In the genomic region with DNA sequence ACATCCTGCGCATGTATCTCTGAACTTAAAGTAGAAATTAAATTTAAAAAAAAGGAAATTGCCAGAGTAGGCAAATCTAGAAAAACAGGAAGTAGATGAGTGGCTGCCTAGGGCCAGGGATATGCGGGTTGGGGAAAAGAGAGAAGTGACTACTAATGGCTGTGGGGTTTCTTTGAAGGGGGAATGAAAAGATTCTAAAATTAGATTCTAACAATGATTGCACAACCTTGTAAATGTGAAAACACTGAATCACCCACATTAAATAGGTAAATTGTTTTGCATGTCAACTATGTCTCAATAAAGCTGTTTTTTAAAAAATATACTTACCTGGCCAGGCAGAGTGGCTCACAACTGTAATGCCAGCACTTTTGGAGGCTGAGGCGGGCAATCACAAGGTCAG, we compare ENCODE assay signal across 16 cellular contexts. TPM values are rescaled to one million over a fixed set of nuclear protein-coding genes. Genes with fewer than 3 reads are reported as not detected.
DNase-seq lines count a peak whose midpoint lies in the region; ATAC-seq and TF ChIP-seq lines count a peak whose summit lies in the region.
"Had no signal": no experiment of that assay in that cellular context is flagged by ENCODE, and none has a peak within 500 bp of the region (broad histone marks: within the 10 kb centered on the region; RNA-seq: fewer than 3 reads in every experiment).

No MANE protein-coding gene starts in this region.

- no peak overlapping the region for H4K8ac ChIP-seq in IMR-90 (ENCODE audit: low read depth in 2 of 2, low read length in 2 of 2)

- CTCF ChIA-PET in IMR-90 (lab: Yijun Ruan, JAX): no interaction called here
- CTCF ChIA-PET in T-cell (lab: Charles Lee): no interaction called here

- peak; percentile 48 to 50 for ATAC-seq in CD4-positive, CD25-positive, alpha-beta regulatory T cell (ENCODE audit: low read depth in 2 of 2)
- ATAC-seq in IMR-90 (ENCODE audit: low read depth) (no peak), T-cell (replicated peaks in 1 of 4) (peak; percentile 39 to 71 (median 60)), gastroesophageal sphincter (peak; percentile 31)
- ATAC-seq: HCT116 had no signal

- no peak overlapping the region for H2BK20ac ChIP-seq in IMR-90 (ENCODE audit: low read depth, low read length)

- DNase-seq in CD4-positive, CD25-positive, alpha-beta regulatory T cell: peak in 2 of 3 donors; percentile 8 to 46
- DNase-seq in IMR-90: no peak
- peak in 3 of 34 experiments; percentile 7 to 29 (median 9) for DNase-seq in T-cell
- DNase-seq in EL: no peak
- DNase-seq in DMS114 treated with DMSO at 0.1 percent for 48 hours (lab: John Stamatoyannopoulos, UW; ENCODE audit: unreplicated experiment): no peak
- no peak for DNase-seq in OCI-M2 (lab: John Stamatoyannopoulos, UW; ENCODE audit: unreplicated experiment)
- DNase-seq in GM23248: no peak
- DNase-seq: Caco-2; endodermal cell; stimulated activated CD4-positive, alpha-beta T cell treated with anti-CD3 and anti-CD28 coated beads, Interleukin-4, amount 100 ng/mL, for 4 hours had no signal

- in situ Hi-C loops in IMR-90 (cut with MboI; ENCODE audit: low sequenced_read_pairs) (no loop called here), GM23248 (cut with MboI) (no loop called here)

- H3K4me3 Mint-ChIP-seq in CD4-positive, CD25-positive, alpha-beta regulatory T cell: peak overlapping the region in 1 of 4 donors; percentile 9
- no peak overlapping the region for H3K4me3 Mint-ChIP-seq in T-cell
- H3K4me3 Mint-ChIP-seq: endodermal cell had no signal

- intact Hi-C loops in IMR-90 (cut with micrococcal nuclease): no loop called here

- H3K27ac ChIP-seq in CD4-positive, CD25-positive, alpha-beta regulatory T cell (ENCODE audit: insufficient read depth, low read length, poor library complexity, severe bottlenecking): no peak overlapping the region
- H3K27ac ChIP-seq in IMR-90 (ENCODE audit: insufficient read depth, low read length) (no peak overlapping the region), gastroesophageal sphincter (no peak overlapping the region), GM23248 (no peak overlapping the region)
- H3K27ac ChIP-seq: prostate gland had no signal

- H3K9ac ChIP-seq in IMR-90 (ENCODE audit: low read depth, low read length) (no peak overlapping the region), GM23248 (no peak overlapping the region)

- H3K14ac ChIP-seq in IMR-90 (replicated peaks; ENCODE audit: low read depth, low read length): no peak overlapping the region

- peaks cover 3% of the 10 kb centered on the region for H3K36me3 Mint-ChIP-seq in CD4-positive, CD25-positive, alpha-beta regulatory T cell
- H3K36me3 Mint-ChIP-seq in T-cell: no peaks in the 10 kb centered on the region

- H3K4me3 ChIP-seq in CD4-positive, CD25-positive, alpha-beta regulatory T cell (ENCODE audit: low read depth, low read length): no peak overlapping the region
- no peak overlapping the region for H3K4me3 ChIP-seq in IMR-90 (ENCODE audit: insufficient read depth, low read depth, low read length)
- no peak overlapping the region for H3K4me3 ChIP-seq in gastroesophageal sphincter
- H3K4me3 ChIP-seq in GM23248: no peak overlapping the region
- H3K4me3 ChIP-seq: prostate gland had no signal

- H3K23ac ChIP-seq in IMR-90 (ENCODE audit: low read depth, low read length): no peak overlapping the region

- H2BK5ac ChIP-seq in IMR-90 (ENCODE audit: low read depth, low read length, poor library complexity, severe bottlenecking): no peak overlapping the region

- H3F3A ChIP-seq in GM23248 (ENCODE audit: insufficient read depth): no peaks in the 10 kb centered on the region

- H3K27ac Mint-ChIP-seq in CD4-positive, CD25-positive, alpha-beta regulatory T cell: peak overlapping the region in 1 of 3 donors; percentile 83
- H3K27ac Mint-ChIP-seq in T-cell: peak overlapping the region; percentile 83 to 85
- H3K27ac Mint-ChIP-seq: endodermal cell had no signal

- no peak for TF ChIP-seq RAD21 in IMR-90 (IDR thresholded peaks at IDR 0.05; ENCODE audit: low read length)

- dilution Hi-C loops in IMR-90 (cut with HindIII; ENCODE audit: low sequenced_read_pairs, unreplicated experiment): no loop called here

- H3K79me1 ChIP-seq in IMR-90 (ENCODE audit: low read depth in 1 of 2, low read length in 2 of 2): no peaks in the 10 kb centered on the region

- no peaks in the 10 kb centered on the region for H3K9me3 ChIP-seq in CD4-positive, CD25-positive, alpha-beta regulatory T cell (ENCODE audit: control insufficient read depth in 2 of 2, low read length in 2 of 2)
- no peaks in the 10 kb centered on the region for H3K9me3 ChIP-seq in IMR-90 (ENCODE audit: control insufficient read depth, insufficient read depth, low read length)
- H3K9me3 ChIP-seq in gastroesophageal sphincter: no peaks in the 10 kb centered on the region
- H3K9me3 ChIP-seq in GM23248 (ENCODE audit: low read depth): no peaks in the 10 kb centered on the region
- H3K9me3 ChIP-seq: Caco-2, prostate gland had no signal

- BruUV-seq in IMR-90 (replicated peaks; lab: Mats Ljungman, UMichigan): no TSS peak

- H3K27me3 Mint-ChIP-seq in CD4-positive, CD25-positive, alpha-beta regulatory T cell: peaks cover 5% of the 10 kb centered on the region
- peaks cover 0 to 3% of the 10 kb centered on the region in 2 donors for H3K27me3 Mint-ChIP-seq in T-cell

- no peak overlapping the region for H2BK120ac ChIP-seq in IMR-90 (ENCODE audit: low read depth, low read length)

- no peak overlapping the region for H3K56ac ChIP-seq in IMR-90 (ENCODE audit: extremely low read depth, insufficient read depth, low read length)

- TF ChIP-seq POLR2A in IMR-90 (IDR thresholded peaks at IDR 0.05; ENCODE audit: low read depth, low read length) (no peak), gastroesophageal sphincter (IDR thresholded peaks at IDR 0.05) (no peak)

- no peak for TF ChIP-seq CTCF in IMR-90 (conservative IDR thresholded peaks at IDR 0.05; ENCODE audit: low read depth, low read length)
- TF ChIP-seq CTCF in gastroesophageal sphincter (IDR thresholded peaks at IDR 0.05): no peak

- H2AFZ ChIP-seq in IMR-90 (replicated peaks; ENCODE audit: low read length, poor library complexity) (no peak overlapping the region), GM23248 (no peak overlapping the region)

- H3K9me2 ChIP-seq in GM23248 (ENCODE audit: insufficient read depth): no peaks in the 10 kb centered on the region

- no peaks in the 10 kb centered on the region for H3K36me3 ChIP-seq in CD4-positive, CD25-positive, alpha-beta regulatory T cell (ENCODE audit: control insufficient read depth, insufficient read depth, low read length)
- no peaks in the 10 kb centered on the region for H3K36me3 ChIP-seq in IMR-90 (ENCODE audit: control insufficient read depth, insufficient read depth, low read length)
- no peaks in the 10 kb centered on the region for H3K36me3 ChIP-seq in gastroesophageal sphincter
- H3K36me3 ChIP-seq in GM23248 (ENCODE audit: low read depth): no peaks in the 10 kb centered on the region
- H3K36me3 ChIP-seq: prostate gland had no signal

- POLR2A ChIA-PET in IMR-90 (lab: Charles Lee; ENCODE audit: unreplicated experiment): no interaction called here
- POLR2A ChIA-PET in T-cell (lab: Charles Lee): no interaction called here

- no peak overlapping the region for H3K4me2 ChIP-seq in IMR-90 (ENCODE audit: low read depth, low read length)
- H3K4me2 ChIP-seq in GM23248 (ENCODE audit: unreplicated experiment): no peak overlapping the region

- H2AK9ac ChIP-seq in IMR-90 (replicated peaks; ENCODE audit: low read depth, low read length, poor library complexity): no peak overlapping the region

- no peaks in the 10 kb centered on the region for H3K9me1 ChIP-seq in IMR-90 (ENCODE audit: insufficient read depth, low read length)

- H2AK5ac ChIP-seq in IMR-90 (ENCODE audit: low read depth, low read length): no peak overlapping the region

- no peak overlapping the region for H3K18ac ChIP-seq in IMR-90 (ENCODE audit: low read depth, low read length)

- no peak overlapping the region for H2BK15ac ChIP-seq in IMR-90 (ENCODE audit: low read depth, low read length)

- no peak for TF ChIP-seq EP300 in gastroesophageal sphincter (IDR thresholded peaks at IDR 0.05)

- H4K91ac ChIP-seq in IMR-90 (ENCODE audit: insufficient read depth, low read depth, low read length): no peak overlapping the region

- peaks cover 7% of the 10 kb centered on the region for H3K4me1 ChIP-seq in CD4-positive, CD25-positive, alpha-beta regulatory T cell (ENCODE audit: control insufficient read depth, insufficient read depth, low read length, poor library complexity, severe bottlenecking)
- H3K4me1 ChIP-seq in IMR-90 (ENCODE audit: control insufficient read depth, insufficient read depth, low read length) (no peaks in the 10 kb centered on the region), gastroesophageal sphincter (no peaks in the 10 kb centered on the region), GM23248 (ENCODE audit: insufficient read depth) (no peaks in the 10 kb centered on the region)
- H3K4me1 ChIP-seq: Caco-2 had no signal

- WGBS in IMR-90 (ENCODE audit: extremely low coverage in 2 of 2, insufficient read length in 1 of 2), 2 experiments: no CpG with 5 or more reads among the region's 3 CpGs
- WGBS in gastroesophageal sphincter (ENCODE audit: low coverage in 1 of 2), 2 donors: 77 to 88% methylated on average over 2 to 3 of the region's 3 CpGs
- WGBS in GM23248 (ENCODE audit: low coverage in 1 of 2, low lambda C conversion rate in 2 of 2, missing lambda C conversion rate in 2 of 2), 2 experiments: 60 to 61% methylated on average over 3 of the region's 3 CpGs

- peaks cover 0 to 32% (median 15%) of the 10 kb centered on the region in 4 donors for H3K4me1 Mint-ChIP-seq in CD4-positive, CD25-positive, alpha-beta regulatory T cell
- peaks cover 36 to 45% (median 36%) of the 10 kb centered on the region in 3 donors for H3K4me1 Mint-ChIP-seq in T-cell

- no peak overlapping the region for H3K4ac ChIP-seq in IMR-90 (ENCODE audit: low read depth, low read length)

- H4K5ac ChIP-seq in IMR-90 (ENCODE audit: low read depth, low read length): no peak overlapping the region

- H3K79me2 ChIP-seq in GM23248 (ENCODE audit: insufficient read depth): no peaks in the 10 kb centered on the region

- H3K9me3 Mint-ChIP-seq in CD4-positive, CD25-positive, alpha-beta regulatory T cell: peaks cover 0 to 13% (median 2%) of the 10 kb centered on the region in 7 donors
- H3K9me3 Mint-ChIP-seq in T-cell: peaks cover 0 to 11% (median 9%) of the 10 kb centered on the region in 3 donors

- no peaks in the 10 kb centered on the region for H4K20me1 ChIP-seq in IMR-90 (ENCODE audit: insufficient read depth, low read length)
- H4K20me1 ChIP-seq in GM23248 (ENCODE audit: insufficient read depth): no peaks in the 10 kb centered on the region

- H3K27me3 ChIP-seq in CD4-positive, CD25-positive, alpha-beta regulatory T cell (ENCODE audit: control insufficient read depth, insufficient read depth, low read length): no peaks in the 10 kb centered on the region
- H3K27me3 ChIP-seq in IMR-90 (ENCODE audit: control insufficient read depth, insufficient read depth, low read length) (peaks cover 2% of the 10 kb centered on the region; the same call in 1 of the 2 replicates), gastroesophageal sphincter (peaks cover 3% of the 10 kb centered on the region), GM23248 (replicated peaks; ENCODE audit: insufficient read depth) (no peaks in the 10 kb centered on the region)

RNA-seq across cellular contexts. Expression of a gene that starts 14.2 kb away (rescaled TPM):
- not detected for total RNA-seq in CD4-positive, CD25-positive, alpha-beta regulatory T cell
- not detected for polyA plus RNA-seq in CD4-positive, CD25-positive, alpha-beta regulatory T cell
- total RNA-seq in IMR-90 (2012; rRNA removed): not detected in 2 replicates
- polyA plus RNA-seq in IMR-90 (2012; rRNA removed): not detected in 2 replicates
- not detected in 2 replicates for polyA plus RNA-seq in IMR-90 (2012; cell fraction: cytosol; rRNA removed)
- not detected in 2 replicates for polyA plus RNA-seq in IMR-90 (2012; cell fraction: nucleus; rRNA removed; ENCODE audit: low replicate concordance)
- total RNA-seq in T-cell: not detected
- not detected for total RNA-seq in gastroesophageal sphincter
- total RNA-seq in GM23248 (2014; rRNA removed; shearing (Covaris generic)): not detected in 2 replicates
- not detected in 2 replicates for polyA plus RNA-seq in GM23248 (2016; fragmentation: Nextera tagmentation; extraction: Ambion mirVana)
- total RNA-seq: astrocyte, Caco-2, lung microvascular endothelial cell, SK-MEL-5 had no signal

RNA-seq across cellular contexts. Expression of a gene that starts 60.0 kb away (rescaled TPM):
- 1.5 TPM for total RNA-seq in CD4-positive, CD25-positive, alpha-beta regulatory T cell
- polyA plus RNA-seq in CD4-positive, CD25-positive, alpha-beta regulatory T cell: 1 to 10 TPM in 1 of 4 donors, under 1 TPM in 3; 0.27 to 2.6 (median 0.34) TPM
- total RNA-seq in IMR-90 (2012; rRNA removed): not detected in 2 replicates
- not detected in 2 replicates for polyA plus RNA-seq in IMR-90 (2012; rRNA removed)
- not detected in 2 replicates for polyA plus RNA-seq in IMR-90 (2012; cell fraction: cytosol; rRNA removed)
- not detected in 2 replicates for polyA plus RNA-seq in IMR-90 (2012; cell fraction: nucleus; rRNA removed; ENCODE audit: low replicate concordance)
- 1 to 10 TPM in 3 of 5 donors, under 1 TPM in 2; 0.16 to 1.8 (median 1.1) TPM for total RNA-seq in T-cell
- total RNA-seq in gastroesophageal sphincter: under 1 TPM in 1 of 4 donors, not detected in 3; 0.15 TPM
- total RNA-seq in GM23248 (2014; rRNA removed; shearing (Covaris generic)): not detected in 2 replicates
- not detected in 2 replicates for polyA plus RNA-seq in GM23248 (2016; fragmentation: Nextera tagmentation; extraction: Ambion mirVana)
- total RNA-seq: Caco-2, lung microvascular endothelial cell had no signal

Comparison
In these comparisons a context has a peak if more than half of its experiments do, and no peak if none do; other contexts are left out.
1. DNase-seq: peak in CD4-positive, CD25-positive, alpha-beta regulatory T cell (2 of 3); none in IMR-90 (single experiment), EL (single experiment), DMS114 treated with DMSO at 0.1 percent for 48 hours (single experiment), OCI-M2 (single experiment) and GM23248 (single experiment).